ENCODE assay signal across 8 cellular contexts in the genomic region with DNA sequence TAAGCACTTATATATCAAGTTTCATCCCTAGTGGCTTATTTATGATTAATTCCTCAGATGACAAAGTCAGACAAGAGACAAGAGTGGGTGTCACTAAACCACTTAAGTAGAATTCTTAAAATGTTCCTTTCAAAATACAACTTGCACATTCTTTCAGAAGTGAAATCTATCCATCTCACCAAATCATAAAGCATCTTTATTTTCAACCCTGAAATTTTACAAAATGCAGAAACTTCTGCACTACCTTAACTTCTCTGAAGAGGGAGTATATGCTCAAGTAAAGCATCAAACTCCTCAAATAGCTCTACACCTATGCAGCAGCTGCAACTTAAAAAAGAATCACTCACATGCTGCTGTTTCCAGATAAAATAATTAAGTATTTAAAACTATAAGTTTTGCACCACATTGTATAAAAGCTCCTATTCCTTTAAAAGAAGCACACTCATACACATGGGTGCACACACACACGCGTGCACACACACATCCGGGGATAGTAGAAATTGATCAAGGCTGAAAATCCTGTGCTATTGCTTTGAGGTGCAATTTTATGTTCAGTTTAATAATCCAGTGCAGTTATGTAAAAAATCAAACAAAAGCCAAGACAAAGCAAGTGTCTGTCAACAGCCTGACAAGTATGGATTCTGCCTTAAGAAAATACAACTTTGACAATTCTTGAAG.
DNase-seq lines count a peak whose midpoint lies in the region; ATAC-seq, FAIRE-seq and TF ChIP-seq lines count a peak whose summit lies in the region.

No MANE protein-coding gene starts in this region.

- H3K79me2 ChIP-seq in OCI-LY3 (ENCODE audit: low read length), result peaks cover 100% of the 10 kb centered on the region

- TF ChIP-seq CTCF in OCI-LY3 (IDR thresholded peaks at IDR 0.05; ENCODE audit: low read depth, low read length), result peak; percentile 80
- TF ChIP-seq CTCF in fibroblast of the aortic adventitia (IDR thresholded peaks at IDR 0.05; ENCODE audit: insufficient read depth, low read length), result peak; percentile 70
- no peak for TF ChIP-seq CTCF in coronary artery (IDR thresholded peaks at IDR 0.05)

- no peak for TF ChIP-seq POLR2A in GM12891 (IDR thresholded peaks at IDR 0.05; ENCODE audit: low read depth, low read length)

- H3K27me3 ChIP-seq in OCI-LY3 (ENCODE audit: low read depth, low read length), result no peaks in the 10 kb centered on the region

- peak; percentile 75 for ATAC-seq in HG02852 (IDR thresholded peaks at IDR 0.05; ENCODE audit: unreplicated experiment)

- no peak overlapping the region for H3K4me2 ChIP-seq in OCI-LY3 (ENCODE audit: low read length)

- no peak for DNase-seq in GM12891 (ENCODE audit: insufficient read length, low spot score)
- DNase-seq in fibroblast of the aortic adventitia (ENCODE audit: low read depth), result peak; percentile 64
- DNase-seq in substantia nigra (lab: John Stamatoyannopoulos, UW), result no peak
- DNase-seq in activated gamma-delta T cell (lab: John Stamatoyannopoulos, UW), result no peak
- no peak for DNase-seq in coronary artery (ENCODE audit: low spot score)
- DNase-seq in COLO668 (lab: John Stamatoyannopoulos, UW; ENCODE audit: unreplicated experiment), result no peak

- no peak overlapping the region for H2AFZ ChIP-seq in OCI-LY3 (ENCODE audit: low read depth, low read length)

- peaks cover 74% of the 10 kb centered on the region for H3K36me3 ChIP-seq in OCI-LY3 (replicated peaks; ENCODE audit: low read depth, low read length)

- no peak overlapping the region for H3K9ac ChIP-seq in OCI-LY3 (ENCODE audit: low read length)

- H3K9me3 ChIP-seq in OCI-LY3 (ENCODE audit: insufficient read depth, low read length), result no peaks in the 10 kb centered on the region

- H3K4me1 ChIP-seq in OCI-LY3 (ENCODE audit: low read length), result peaks cover 36% of the 10 kb centered on the region

- H4K20me1 ChIP-seq in OCI-LY3 (ENCODE audit: insufficient read depth, low read length), result peaks cover 100% of the 10 kb centered on the region

- FAIRE-seq in GM12891 (lab: Jason Lieb, UNC), result peak; percentile 13

- H3K4me3 ChIP-seq in OCI-LY3 (ENCODE audit: low read length) (no peak overlapping the region), fibroblast of the aortic adventitia (ENCODE audit: low read depth, low read length) (no peak overlapping the region), coronary artery (no peak overlapping the region)

- H3K27ac ChIP-seq in OCI-LY3 (ENCODE audit: low read length) (0 out of 2 replicates have a peak overlapping the region, but pooled peaks have one; percentile 1), substantia nigra (ENCODE audit: low read depth, low read length, poor library complexity, severe bottlenecking) (peak overlapping the region; percentile 2), coronary artery (no peak overlapping the region)

TF ChIP-seq in GM12891, 5 proteins besides CTCF, POLR2A, EP300 and RAD21:
- TF ChIP-seq TAF1 (IDR thresholded peaks at IDR 0.05; ENCODE audit: low read depth, low read length) (no peak), POU2F2 (IDR thresholded peaks at IDR 0.05; ENCODE audit: low read depth, low read length) (no peak), POLR2AphosphoS5 (IDR thresholded peaks at IDR 0.05; ENCODE audit: low read depth, low read length) (no peak), PAX5 (IDR thresholded peaks at IDR 0.05; ENCODE audit: insufficient read depth, low read length, severe bottlenecking) (no peak), SPI1 (IDR thresholded peaks at IDR 0.05; ENCODE audit: low read depth, low read length) (no peak)
TF ChIP-seq in GM12891: peak in this region for 0.

Comparison
In these comparisons a context has a peak if more than half of its experiments do, and no peak if none do; other contexts are left out.
1. H3K27ac ChIP-seq: peak in OCI-LY3 (single experiment) and substantia nigra (single experiment); none in coronary artery (0 of 2).